2 cellular contexts compared by ENCODE assay signal in the genomic region with DNA sequence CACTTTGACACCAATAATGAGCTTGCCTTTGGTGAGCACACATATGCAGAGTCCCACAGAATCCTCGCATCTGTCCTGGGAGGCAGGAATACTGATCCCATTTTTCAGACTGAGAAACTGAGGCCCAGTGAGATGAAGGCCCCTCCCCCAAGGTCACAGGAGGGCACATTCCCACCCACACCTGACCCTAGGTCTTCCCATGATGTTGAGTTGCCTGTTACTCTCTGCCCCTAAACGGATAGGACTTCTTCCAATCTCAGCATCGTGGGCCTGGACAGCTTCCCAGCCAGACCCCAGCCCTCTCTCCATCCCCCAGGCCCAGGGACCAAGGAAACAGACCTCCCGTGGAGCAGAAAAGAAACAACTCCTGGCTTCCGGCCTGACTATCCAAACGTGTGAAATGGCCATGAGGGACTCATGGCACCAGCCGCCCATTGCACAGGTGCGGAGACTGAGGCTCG.
TF ChIP-seq lines count a peak whose summit lies in the region.

No MANE protein-coding gene starts in this region.

TF ChIP-seq in endothelial cell of umbilical vein, 7 proteins besides CTCF, POLR2A, EP300 and RAD21:
- TF ChIP-seq MYC (IDR thresholded peaks at IDR 0.05; ENCODE audit: low read depth, low read length) = no peak
- TF ChIP-seq GATA2 (IDR thresholded peaks at IDR 0.05; ENCODE audit: insufficient read depth, insufficient read length, low read depth, low read length) = no peak
- TF ChIP-seq EZH2 (IDR thresholded peaks at IDR 0.05; ENCODE audit: borderline replicate concordance, low read depth, low read length, severe bottlenecking) = no peak
- TF ChIP-seq, protein P1, sequence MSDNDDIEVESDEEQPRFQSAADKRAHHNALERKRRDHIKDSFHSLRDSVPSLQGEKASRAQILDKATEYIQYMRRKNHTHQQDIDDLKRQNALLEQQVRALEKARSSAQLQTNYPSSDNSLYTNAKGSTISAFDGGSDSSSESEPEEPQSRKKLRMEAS (IDR thresholded peaks at IDR 0.05; ENCODE audit: insufficient read depth, insufficient read length) = no peak
- TF ChIP-seq POLR2AphosphoS5 (IDR thresholded peaks at IDR 0.05; ENCODE audit: insufficient read depth, low read depth, low read length) = no peak
- no peak for TF ChIP-seq FOS (IDR thresholded peaks at IDR 0.05; ENCODE audit: borderline replicate concordance, insufficient read depth, low read length)
- TF ChIP-seq JUN (IDR thresholded peaks at IDR 0.05; ENCODE audit: borderline replicate concordance, insufficient read depth, insufficient read length, low read depth) = no peak

TF ChIP-seq in GM12891, 5 proteins besides CTCF, POLR2A, EP300 and RAD21:
- TF ChIP-seq TAF1 (IDR thresholded peaks at IDR 0.05; ENCODE audit: low read depth, low read length) = no peak
- TF ChIP-seq SPI1 (IDR thresholded peaks at IDR 0.05; ENCODE audit: low read depth, low read length) = no peak
- TF ChIP-seq POLR2AphosphoS5 (IDR thresholded peaks at IDR 0.05; ENCODE audit: low read depth, low read length) = no peak
- no peak for TF ChIP-seq PAX5 (IDR thresholded peaks at IDR 0.05; ENCODE audit: insufficient read depth, low read length, severe bottlenecking)
